9 cellular contexts compared by ENCODE assay signal in the genomic region with DNA sequence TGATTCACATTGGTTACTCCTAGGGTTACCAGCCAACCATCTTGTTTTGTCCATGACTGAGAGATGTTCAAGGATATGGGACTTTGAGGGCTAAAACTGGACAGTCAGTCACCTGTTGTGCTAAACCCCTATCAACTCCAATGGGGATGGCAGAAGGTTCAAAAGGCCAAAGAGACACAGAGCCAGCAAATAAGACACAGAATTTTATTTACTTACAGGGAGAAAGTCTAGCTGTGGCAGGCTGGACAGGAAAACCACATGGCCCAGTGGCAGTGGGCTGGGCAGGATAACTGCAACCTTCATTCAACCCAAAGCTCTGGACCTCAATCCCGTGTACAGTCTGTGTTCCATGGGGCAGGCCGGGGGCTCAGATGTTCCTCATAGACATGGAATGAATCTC.
"Had no signal": no experiment of that assay in that cellular context is flagged by ENCODE, and none has a peak within 500 bp of the region (broad histone marks: within the 10 kb centered on the region; RNA-seq: fewer than 3 reads in every experiment).

No MANE protein-coding gene starts in this region.

- H3K4me1 Mint-ChIP-seq: IgD-negative memory B cell had no signal

- ATAC-seq: HCT116 had no signal

- H3K27ac Mint-ChIP-seq: HFFc6, IgD-negative memory B cell had no signal

- H3K9me3 Mint-ChIP-seq: HFFc6 had no signal

- H3K36me3 Mint-ChIP-seq: IgD-negative memory B cell had no signal

- H3K36me3 ChIP-seq: HAP-1 had no signal

- H3K4me1 ChIP-seq: HAP-1 had no signal

- H3K27ac ChIP-seq: GM23248, KMS-11 had no signal

- DNase-seq: GM23248, GOT3, H7, HFFc6, KBM-7 had no signal

- H3K4me3 Mint-ChIP-seq: HFFc6, IgD-negative memory B cell had no signal

- H3K4me3 ChIP-seq: GM23248, HAP-1 had no signal

- H3K9me3 ChIP-seq: HAP-1 had no signal
